Comparison of ENCODE assay signal across 14 cellular contexts in genomic region chr12:55647027-55647426, GRCh38. TPM values are rescaled to one million over a fixed set of nuclear protein-coding genes. Genes with fewer than 3 reads are reported as not detected.
DNase-seq lines count a peak whose midpoint lies in the region; ATAC-seq and TF ChIP-seq lines count a peak whose summit lies in the region.
"Had no signal": no experiment of that assay in that cellular context is flagged by ENCODE, and none has a peak within 500 bp of the region (broad histone marks: within the 10 kb centered on the region; RNA-seq: fewer than 3 reads in every experiment).

No MANE protein-coding gene starts in this region.

- H3K4me3 ChIP-seq in mammary epithelial cell (replicated peaks in 1 of 3; ENCODE audit: insufficient read depth in 1 of 3, low read depth in 2 of 3, low read length in 3 of 3) = no peak overlapping the region
- no peak overlapping the region for H3K4me3 ChIP-seq in breast epithelium
- H3K4me3 ChIP-seq in tibial artery = no peak overlapping the region
- H3K4me3 ChIP-seq: PC-9 had no signal

- WGBS in mammary epithelial cell (ENCODE audit: low coverage, missing lambda C conversion rate) = 93% methylated on average over 3 of the region's 5 CpGs

- no peak for ATAC-seq in naive thymus-derived CD8-positive, alpha-beta T cell
- ATAC-seq in HG02642 (IDR thresholded peaks at IDR 0.05; ENCODE audit: poor library complexity, unreplicated experiment) = no peak

- H3K4me1 Mint-ChIP-seq in activated naive CD8-positive, alpha-beta T cell (ENCODE audit: low read depth) = peaks cover 37% of the 10 kb centered on the region
- H3K4me1 Mint-ChIP-seq in naive thymus-derived CD8-positive, alpha-beta T cell = peaks cover 14 to 32% (median 24%) of the 10 kb centered on the region in 4 donors

- in situ Hi-C loops in mammary epithelial cell (cut with MboI; ENCODE audit: low sequenced_read_pairs in 2 of 2) = no loop called here

- no peak overlapping the region for H3K27ac ChIP-seq in mammary epithelial cell (ENCODE audit: insufficient read depth, low read depth, low read length)
- H3K27ac ChIP-seq in breast epithelium = no peak overlapping the region
- peak overlapping the region; percentile 45 to 55 for H3K27ac ChIP-seq in tibial artery
- H3K27ac ChIP-seq: PC-9 had no signal

- H3K9me3 ChIP-seq in mammary epithelial cell (replicated peaks; ENCODE audit: insufficient read depth, low read length) = no peaks in the 10 kb centered on the region
- no peaks in the 10 kb centered on the region for H3K9me3 ChIP-seq in breast epithelium
- no peaks in the 10 kb centered on the region for H3K9me3 ChIP-seq in tibial artery

- peak overlapping the region; percentile 66 for H3K27ac Mint-ChIP-seq in activated naive CD8-positive, alpha-beta T cell
- H3K27ac Mint-ChIP-seq in naive thymus-derived CD8-positive, alpha-beta T cell = peak overlapping the region in 9 of 10 donors; percentile 82 to 92 (median 88)

- no peaks in the 10 kb centered on the region for H3K27me3 Mint-ChIP-seq in activated naive CD8-positive, alpha-beta T cell
- no peaks in the 10 kb centered on the region for H3K27me3 Mint-ChIP-seq in naive thymus-derived CD8-positive, alpha-beta T cell

- H3K27me3 ChIP-seq in mammary epithelial cell (ENCODE audit: insufficient read depth, low read length) (no peaks in the 10 kb centered on the region), breast epithelium (no peaks in the 10 kb centered on the region), tibial artery (no peaks in the 10 kb centered on the region)

- TF ChIP-seq POLR2A in breast epithelium (IDR thresholded peaks at IDR 0.05) = no peak

- intact Hi-C loops in mammary epithelial cell (cut with micrococcal nuclease) = no loop called here
- intact Hi-C loops in breast epithelium (cut with DNase I; ENCODE audit: low total_unique reads) = no loop called here
- intact Hi-C loops in tibial artery (cut with DNase I; ENCODE audit: low total_unique reads) = no loop called here

- no peaks in the 10 kb centered on the region for H3K79me2 ChIP-seq in mammary epithelial cell (ENCODE audit: insufficient read depth, low read length)

- BruUV-seq in mammary epithelial cell (replicated peaks; lab: Mats Ljungman, UMichigan) = no TSS peak

- no peak for DNase-seq in mammary epithelial cell
- DNase-seq in breast epithelium (ENCODE audit: low spot score in 2 of 2) = no peak
- DNase-seq in naive thymus-derived CD8-positive, alpha-beta T cell = no peak
- DNase-seq in tibial artery = no peak
- no peak for DNase-seq in NCI-H1930 (lab: John Stamatoyannopoulos, UW)
- DNase-seq in activated CD4-positive, alpha-beta T cell treated with anti-CD3 and anti-CD28 coated beads for 1 hour = no peak
- DNase-seq: activated naive CD4-positive, alpha-beta T cell treated with anti-CD3 and anti-CD28 coated beads, Interleukin-2, amount 50 U/mL, for 16 hours; NCI-H2227 treated with DMSO at 0.1 percent for 48 hours; PC-9 had no signal

- peak overlapping the region; percentile 76 for H2AFZ ChIP-seq in mammary epithelial cell (ENCODE audit: low read depth, low read length)
- H2AFZ ChIP-seq: PC-9 had no signal

- CTCF ChIA-PET in mammary epithelial cell (lab: Charles Lee; ENCODE audit: low non-redundant PET) = interaction anchor here (0.6 kb wide), 1 partner anchor 654 kb away, joined by 6 read pairs; no protein-coding TSS in a partner anchor

- no peak overlapping the region for H3K4me2 ChIP-seq in mammary epithelial cell (ENCODE audit: insufficient read depth, low read depth, low read length)
- H3K4me2 ChIP-seq: PC-9 had no signal

- no peaks in the 10 kb centered on the region for H4K20me1 ChIP-seq in mammary epithelial cell (ENCODE audit: insufficient read depth, low read length)

- H3K36me3 Mint-ChIP-seq in activated naive CD8-positive, alpha-beta T cell = peaks cover 3% of the 10 kb centered on the region
- H3K36me3 Mint-ChIP-seq in naive thymus-derived CD8-positive, alpha-beta T cell = no peaks in the 10 kb centered on the region

- peak overlapping the region; percentile 31 for H3K4me3 Mint-ChIP-seq in activated naive CD8-positive, alpha-beta T cell
- peak overlapping the region in 3 of 10 donors; percentile 21 to 39 (median 26) for H3K4me3 Mint-ChIP-seq in naive thymus-derived CD8-positive, alpha-beta T cell

- H3K4me1 ChIP-seq in mammary epithelial cell (ENCODE audit: insufficient read depth, low read length) (no peaks in the 10 kb centered on the region), breast epithelium (no peaks in the 10 kb centered on the region), tibial artery (peaks cover 0 to 5% (median 2%) of the 10 kb centered on the region in 4 donors)

- H3K9me3 Mint-ChIP-seq in activated naive CD8-positive, alpha-beta T cell (ENCODE audit: low read depth) = no peaks in the 10 kb centered on the region
- no peaks in the 10 kb centered on the region for H3K9me3 Mint-ChIP-seq in naive thymus-derived CD8-positive, alpha-beta T cell

- dilution Hi-C loops in mammary epithelial cell (cut with HindIII; ENCODE audit: low sequenced_read_pairs) = no loop called here

- H3K36me3 ChIP-seq in mammary epithelial cell (ENCODE audit: insufficient read depth, low read length) (no peaks in the 10 kb centered on the region), breast epithelium (no peaks in the 10 kb centered on the region), tibial artery (no peaks in the 10 kb centered on the region)

- no peak for TF ChIP-seq CTCF in mammary epithelial cell (conservative IDR thresholded peaks at IDR 0.05 in 1 of 2, IDR thresholded peaks at IDR 0.05 in 1 of 2; ENCODE audit: extremely low read depth in 1 of 2, insufficient read depth in 1 of 2, low read depth in 1 of 2, low read length in 2 of 2)
- TF ChIP-seq CTCF in breast epithelium (IDR thresholded peaks at IDR 0.05) = no peak
- no peak for TF ChIP-seq CTCF in tibial artery (IDR thresholded peaks at IDR 0.05)

- no peak overlapping the region for H3K9ac ChIP-seq in mammary epithelial cell (ENCODE audit: insufficient read depth, low read length)

- POLR2A ChIA-PET in naive thymus-derived CD8-positive, alpha-beta T cell (lab: Charles Lee) = interaction anchor here (1.4 to 1.7 kb wide), 2 partner anchors 9 to 14 kb away, joined by 5 to 21 read pairs; no protein-coding TSS in a partner anchor

RNA-seq across cellular contexts. Expression of gene OR10P1, which starts 10.3 kb away (rescaled TPM):
- total RNA-seq in mammary epithelial cell = not detected
- polyA plus RNA-seq in mammary epithelial cell = not detected
- not detected for polyA minus RNA-seq in mammary epithelial cell
- not detected for total RNA-seq in breast epithelium
- not detected for total RNA-seq in naive thymus-derived CD8-positive, alpha-beta T cell
- not detected for polyA plus RNA-seq in naive thymus-derived CD8-positive, alpha-beta T cell
- total RNA-seq: activated CD8-positive, alpha-beta memory T cell treated with anti-CD3 and anti-CD28 coated beads for 36 hours; HT-29; PC-9; T-helper 2 cell treated with Interferon-gamma antibody and Interleukin-4, amounts not matched to agents 100 ng/mL and 5 ng/mL, for 36 hours had no signal

Comparison
In these comparisons a context has a peak if more than half of its experiments do, and no peak if none do; other contexts are left out.
1. H3K27ac ChIP-seq: peak in tibial artery (2 of 2); none in mammary epithelial cell (single experiment) and breast epithelium (0 of 2).